22 cellular contexts compared by ENCODE assay signal in genomic region chr2:24783641-24784040, GRCh38.
"Had no signal": no experiment of that assay in that cellular context is flagged by ENCODE, and none has a peak within 500 bp of the region (broad histone marks: within the 10 kb centered on the region; RNA-seq: fewer than 3 reads in every experiment).

No MANE protein-coding gene starts in this region.

- H3K4me3 ChIP-seq: colonic mucosa, dorsolateral prefrontal cortex, esophagus muscularis mucosa, gastrocnemius medialis, heart right ventricle, left lung, lower lobe of right lung had no signal

- ATAC-seq: foreskin keratinocyte; gastrocnemius medialis; heart right ventricle; left cardiac atrium; left lung; left ventricle myocardium superior; lower lobe of right lung; naive thymus-derived CD4-positive, alpha-beta T cell had no signal

- DNase-seq: colonic mucosa; cortex of kidney; dorsolateral prefrontal cortex; effector CD4-positive, alpha-beta T cell; effector memory CD4-positive, alpha-beta T cell; foreskin keratinocyte; gastrocnemius medialis; glutamatergic neuron; head of caudate nucleus; heart right ventricle; hippocampal formation; left cardiac atrium; left lung; left ventricle myocardium superior; lower lobe of right lung; mesenchymal stem cell; midbrain; naive thymus-derived CD4-positive, alpha-beta T cell had no signal

- H3K36me3 ChIP-seq: colonic mucosa, esophagus muscularis mucosa, gastrocnemius medialis, left lung, lower lobe of right lung had no signal

- FAIRE-seq: endothelial cell of umbilical vein, islet of Langerhans, keratinocyte had no signal

- H3K27ac ChIP-seq: colonic mucosa, dorsolateral prefrontal cortex, esophagus muscularis mucosa, foreskin keratinocyte, gastrocnemius medialis, heart right ventricle, left lung, lower lobe of right lung had no signal

- H3K27me3 ChIP-seq: colonic mucosa, dorsolateral prefrontal cortex, esophagus muscularis mucosa, foreskin keratinocyte, gastrocnemius medialis, heart right ventricle, left lung had no signal

- H3K4me1 ChIP-seq: colonic mucosa, foreskin keratinocyte, gastrocnemius medialis had no signal

- H3K9me3 ChIP-seq: colonic mucosa, esophagus muscularis mucosa, gastrocnemius medialis, heart right ventricle, left lung, lower lobe of right lung had no signal
